9 cellular contexts compared by ENCODE assay signal in the genomic region with DNA sequence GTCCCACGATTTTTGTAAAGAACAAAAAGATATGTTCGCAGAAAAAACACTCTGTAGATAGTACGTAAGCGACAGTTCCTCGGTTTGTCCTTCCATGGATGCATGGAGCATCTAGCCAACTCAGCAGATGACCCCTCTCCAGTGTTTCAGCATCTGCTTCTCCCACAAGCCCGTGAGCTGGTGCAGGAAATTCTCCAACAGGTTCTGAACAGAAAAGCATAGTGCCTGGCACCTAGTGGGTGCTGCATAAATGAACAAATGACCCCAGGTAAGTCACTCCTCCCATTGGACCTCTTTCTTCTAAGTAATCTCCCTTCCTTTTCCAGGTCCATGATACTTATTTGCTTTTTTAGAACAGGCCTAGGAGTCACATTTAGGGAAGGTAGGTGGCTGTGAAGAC. TPM values are rescaled to one million over a fixed set of nuclear protein-coding genes. Genes with fewer than 3 reads are reported as not detected.
DNase-seq lines count a peak whose midpoint lies in the region; ATAC-seq and TF ChIP-seq lines count a peak whose summit lies in the region.
"Had no signal": no experiment of that assay in that cellular context is flagged by ENCODE, and none has a peak within 500 bp of the region (broad histone marks: within the 10 kb centered on the region; RNA-seq: fewer than 3 reads in every experiment).

No MANE protein-coding gene starts in this region.

- H3K27me3 ChIP-seq in Peyer's patch: no peaks in the 10 kb centered on the region

- H3K4me3 ChIP-seq in GM12865 (ENCODE audit: low read depth, low read length) (peak overlapping the region; percentile 68), Peyer's patch (peak overlapping the region; percentile 74 to 100 (median 96)), fibroblast of the aortic adventitia (ENCODE audit: low read depth, low read length) (peak overlapping the region; percentile 76), retinal pigment epithelial cell (ENCODE audit: low read length) (peak overlapping the region; percentile 63)

- ATAC-seq in HG03045 (IDR thresholded peaks at IDR 0.05; ENCODE audit: unreplicated experiment) (no peak), HG03196 (IDR thresholded peaks at IDR 0.05; ENCODE audit: unreplicated experiment) (no peak)

- no peak for TF ChIP-seq POLR2A in Peyer's patch (IDR thresholded peaks at IDR 0.05)

- H3K27ac ChIP-seq in Peyer's patch: peak overlapping the region; percentile 98 to 100 (median 100)

- DNase-seq in GM12865 (ENCODE audit: low read depth) (no peak), Peyer's patch (peak in 1 of 3 donors; percentile 45), fibroblast of the aortic adventitia (ENCODE audit: low read depth) (no peak), retinal pigment epithelial cell (ENCODE audit: low read depth) (no peak), AG20443 (ENCODE audit: low spot score) (no peak), DMS79 treated with DMSO at 0.1 percent for 48 hours (lab: John Stamatoyannopoulos, UW) (no peak)
- DNase-seq: activated CD4-positive, CD25-positive, alpha-beta regulatory T cell treated with anti-CD3 and anti-CD28 coated beads, Interleukin-2, amount 50 U/mL, for 72 hours had no signal

- H3K9me3 ChIP-seq in Peyer's patch: no peaks in the 10 kb centered on the region

- peaks cover 0 to 46% (median 4%) of the 10 kb centered on the region in 4 donors for H3K4me1 ChIP-seq in Peyer's patch

- peaks cover 0 to 3% (median 0%) of the 10 kb centered on the region in 3 donors for H3K36me3 ChIP-seq in Peyer's patch

- TF ChIP-seq CTCF in GM12865 (IDR thresholded peaks at IDR 0.05; ENCODE audit: insufficient read depth, low read depth, low read length, missing control alignments): no peak
- TF ChIP-seq CTCF in Peyer's patch (IDR thresholded peaks at IDR 0.05): no peak
- no peak for TF ChIP-seq CTCF in fibroblast of the aortic adventitia (IDR thresholded peaks at IDR 0.05; ENCODE audit: insufficient read depth, low read length)
- TF ChIP-seq CTCF in retinal pigment epithelial cell (conservative IDR thresholded peaks at IDR 0.05; ENCODE audit: low read depth, low read length): no peak

RNA-seq across cellular contexts. Expression of gene KIAA0232, which starts 1.0 kb away (rescaled TPM):
- 10 to 100 TPM; 19.8 to 73.6 (median 49.5) TPM for total RNA-seq in Peyer's patch
- total RNA-seq in fibroblast of the aortic adventitia (ENCODE audit: low replicate concordance): 18.1 and 28.7 TPM in 2 replicates
